In the genomic region with DNA sequence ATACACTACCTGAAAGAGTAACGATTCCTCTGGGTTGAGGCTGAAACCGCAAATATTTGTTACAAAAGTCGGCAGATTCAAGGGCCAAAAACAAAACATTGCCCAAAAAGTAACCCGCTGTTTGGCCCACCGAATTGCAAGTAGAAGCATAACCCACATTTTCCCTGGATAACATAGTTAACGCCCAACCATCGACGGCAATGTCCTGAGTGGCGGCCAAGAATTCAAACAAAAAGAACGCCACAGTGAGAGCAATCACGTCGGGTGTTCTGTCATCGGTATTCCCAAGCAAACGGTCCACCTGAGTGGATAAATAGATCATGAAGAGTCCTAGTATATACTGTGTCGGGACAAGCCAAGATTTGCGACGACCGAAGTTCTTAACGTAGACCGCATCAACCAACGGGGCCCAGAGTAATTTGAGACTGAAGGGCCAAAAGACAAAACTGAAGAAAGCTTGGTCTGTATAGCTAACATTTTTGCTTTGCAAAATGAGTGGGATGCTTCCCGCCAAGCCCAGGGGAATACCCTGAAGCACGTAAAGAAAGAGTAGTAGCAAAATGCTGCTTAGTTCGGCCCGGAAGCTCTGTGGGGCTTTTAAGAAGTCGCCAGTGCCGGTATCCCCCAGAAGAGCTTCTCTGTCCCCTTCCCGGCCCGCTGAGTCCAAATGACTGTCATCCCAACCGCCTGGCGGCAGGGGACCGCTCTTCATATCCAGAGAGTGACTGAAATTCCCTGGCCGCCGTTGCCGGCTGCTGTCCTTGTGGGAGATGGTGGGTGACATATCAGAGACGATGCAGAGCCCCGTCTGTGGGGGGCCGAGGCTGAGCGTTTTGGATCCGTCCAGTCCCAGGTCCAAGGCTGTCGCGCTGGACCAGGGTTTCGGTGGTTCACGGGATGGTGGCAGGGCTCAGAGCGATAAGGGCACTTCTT, we compare ENCODE assay signal across 8 cellular contexts. TPM values are rescaled to one million over a fixed set of nuclear protein-coding genes. Genes with fewer than 3 reads are reported as not detected.
DNase-seq lines count a peak whose midpoint lies in the region; ATAC-seq and TF ChIP-seq lines count a peak whose summit lies in the region.

No MANE protein-coding gene starts in this region.

- H3K9me3 ChIP-seq in AG04450 (ENCODE audit: control insufficient read depth, insufficient read depth, low read length) (peaks cover 5% of the 10 kb centered on the region; the same call in 1 of the 2 replicates), WERI-Rb-1 (ENCODE audit: severe bottlenecking) (peaks cover 6% of the 10 kb centered on the region), mononuclear cell (ENCODE audit: low read depth, low read length) (no peaks in the 10 kb centered on the region), subcutaneous abdominal adipose tissue (ENCODE audit: control insufficient read depth in 5 of 5, low read length in 5 of 5) (no peaks in the 10 kb centered on the region)
- no peaks in the 10 kb centered on the region for H3K9me3 ChIP-seq in effector memory CD4-positive, alpha-beta T cell (ENCODE audit: control insufficient read depth, low read length)

- H3K36me3 ChIP-seq in WERI-Rb-1 = peaks cover 2% of the 10 kb centered on the region; the same call in 1 of the 2 replicates
- no peaks in the 10 kb centered on the region for H3K36me3 ChIP-seq in effector memory CD4-positive, alpha-beta T cell (ENCODE audit: control insufficient read depth, insufficient read depth, low read length)
- no peaks in the 10 kb centered on the region for H3K36me3 ChIP-seq in subcutaneous abdominal adipose tissue (ENCODE audit: control insufficient read depth in 5 of 5, insufficient read depth in 5 of 5, low read length in 5 of 5)

- H3K27me3 ChIP-seq in AG04450 (ENCODE audit: control insufficient read depth, insufficient read depth, low read length) (no peaks in the 10 kb centered on the region), WERI-Rb-1 (ENCODE audit: insufficient read depth, low read depth, severe bottlenecking) (no peaks in the 10 kb centered on the region), mononuclear cell (ENCODE audit: insufficient read depth, low read length) (no peaks in the 10 kb centered on the region), subcutaneous abdominal adipose tissue (ENCODE audit: control insufficient read depth in 5 of 5, insufficient read depth in 4 of 5, low read length in 5 of 5) (peaks cover 0 to 4% (median 0%) of the 10 kb centered on the region in 5 donors)
- no peaks in the 10 kb centered on the region for H3K27me3 ChIP-seq in effector memory CD4-positive, alpha-beta T cell (replicated peaks; ENCODE audit: control insufficient read depth, insufficient read depth, low read length, poor library complexity, severe bottlenecking)

- no peak for TF ChIP-seq CTCF in AG04450 (IDR thresholded peaks at IDR 0.05; ENCODE audit: low read depth, low read length)
- no peak for TF ChIP-seq CTCF in WERI-Rb-1 (IDR thresholded peaks at IDR 0.05; ENCODE audit: low read depth, low read length)

- peak overlapping the region; percentile 75 to 97 (median 96) for H3K9ac ChIP-seq in subcutaneous abdominal adipose tissue (ENCODE audit: low read length in 5 of 5)

- CTCF ChIA-PET in AG04450 (lab: Charles Lee) = interaction anchor here (0.6 to 5.9 kb wide), 2 partner anchors 48 to 1234 kb away, joined by 3 to 40 read pairs; a partner anchor contains a TSS

- ATAC-seq in GM18907 (IDR thresholded peaks at IDR 0.05; ENCODE audit: unreplicated experiment) = peak; percentile 2
- ATAC-seq in HG03432 (IDR thresholded peaks at IDR 0.05; ENCODE audit: unreplicated experiment) = peak; percentile 10
- ATAC-seq in HG02678 (IDR thresholded peaks at IDR 0.05; ENCODE audit: unreplicated experiment) = no peak

- DNase-seq in AG04450 (ENCODE audit: low read depth, low spot score) = no peak
- peak; percentile 35 for DNase-seq in WERI-Rb-1
- DNase-seq in effector memory CD4-positive, alpha-beta T cell = no peak

- H3K4me3 ChIP-seq in AG04450 (ENCODE audit: low read depth, low read length) = peak overlapping the region; percentile 97
- peak overlapping the region; percentile 82 for H3K4me3 ChIP-seq in WERI-Rb-1 (ENCODE audit: low read depth, low read length)
- peak overlapping the region; percentile 90 for H3K4me3 ChIP-seq in effector memory CD4-positive, alpha-beta T cell (ENCODE audit: insufficient read depth, low read depth, low read length, poor library complexity, severe bottlenecking)
- H3K4me3 ChIP-seq in mononuclear cell (ENCODE audit: low read length) = peak overlapping the region; percentile 91
- H3K4me3 ChIP-seq in subcutaneous abdominal adipose tissue (ENCODE audit: low read depth in 1 of 5, low read length in 5 of 5) = peak overlapping the region; percentile 84 to 99 (median 94)

- POLR2A ChIA-PET in AG04450 (lab: Yijun Ruan, JAX) = interaction anchor here (0.5 to 1.8 kb wide), 5 partner anchors 12 to 93 kb away, joined by 3 to 7 read pairs (median 4); a partner anchor contains a TSS

- H3K4me1 ChIP-seq in effector memory CD4-positive, alpha-beta T cell (ENCODE audit: control insufficient read depth, insufficient read depth, low read length, poor library complexity, severe bottlenecking) = peaks cover 29% of the 10 kb centered on the region
- H3K4me1 ChIP-seq in mononuclear cell (ENCODE audit: insufficient read depth, low read length) (peaks cover 59% of the 10 kb centered on the region), subcutaneous abdominal adipose tissue (ENCODE audit: control insufficient read depth in 5 of 5, insufficient read depth in 5 of 5, low read length in 5 of 5) (peaks cover 16 to 51% (median 42%) of the 10 kb centered on the region in 5 donors)

- H3K27ac ChIP-seq in AG04450 (ENCODE audit: low read depth, low read length) (peak overlapping the region; percentile 83), WERI-Rb-1 (peak overlapping the region; percentile 68), subcutaneous abdominal adipose tissue (ENCODE audit: low read depth, low read length) (peak overlapping the region; percentile 96)
- peak overlapping the region; percentile 86 for H3K27ac ChIP-seq in effector memory CD4-positive, alpha-beta T cell (ENCODE audit: insufficient read depth, low read length, poor library complexity, severe bottlenecking)

RNA-seq across cellular contexts. Expression of a gene that starts 0.7 kb away (rescaled TPM):
- 23.0 and 27.8 TPM in 2 replicates for polyA plus RNA-seq in AG04450 (2011; rRNA removed)
- polyA minus RNA-seq in AG04450 (2011; rRNA and poly(A)+ RNA removed) = 24.7 and 34.3 TPM in 2 replicates
- 30.3 TPM for total RNA-seq in mononuclear cell

RNA-seq across cellular contexts. Expression of a gene that starts 17.0 kb away (rescaled TPM):
- 43.9 and 69.2 TPM in 2 replicates for polyA plus RNA-seq in AG04450 (2011; rRNA removed)
- polyA minus RNA-seq in AG04450 (2011; rRNA and poly(A)+ RNA removed) = 28.6 and 54.0 TPM in 2 replicates
- 43.6 TPM for total RNA-seq in mononuclear cell

RNA-seq across cellular contexts. Expression of a gene that starts 47.4 kb away (rescaled TPM):
- 2.5 and 2.9 TPM in 2 replicates for polyA plus RNA-seq in AG04450 (2011; rRNA removed)
- polyA minus RNA-seq in AG04450 (2011; rRNA and poly(A)+ RNA removed) = 0.37 and 1.2 TPM in 2 replicates
- total RNA-seq in mononuclear cell = 2.3 TPM
